ENCODE assay signal across 2 cellular contexts in the genomic region with DNA sequence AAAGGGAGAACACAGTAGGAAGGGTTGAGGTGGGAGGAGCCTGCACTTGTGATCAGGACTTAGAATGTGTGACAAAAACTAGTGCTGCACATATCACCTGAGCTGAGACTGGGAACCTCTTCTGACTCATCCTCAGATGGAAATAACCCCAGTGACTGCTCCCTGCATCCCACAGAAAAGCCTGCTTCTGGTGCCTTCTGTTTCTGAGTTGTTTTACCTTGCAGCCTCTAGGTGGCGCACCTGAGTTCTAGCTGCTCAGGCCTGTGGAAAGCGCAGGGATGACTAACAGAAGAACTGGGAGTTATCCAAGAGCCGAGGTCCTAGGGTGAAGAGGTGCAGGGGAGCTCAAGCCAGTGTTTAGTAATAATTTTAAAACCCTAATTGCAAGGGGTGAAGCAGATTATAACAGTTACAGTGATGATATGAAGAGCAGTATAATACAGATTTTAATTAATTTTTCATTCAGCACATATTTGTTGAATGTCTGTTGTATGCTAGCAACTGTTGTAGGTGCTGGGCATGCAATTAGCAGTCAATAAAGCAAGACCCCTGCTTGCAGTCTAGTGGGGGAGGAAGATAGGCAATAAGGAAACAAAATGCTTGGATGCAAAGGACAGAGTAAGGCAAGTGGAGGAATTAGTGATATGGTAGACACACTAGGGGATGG.
TF ChIP-seq lines count a peak whose summit lies in the region.

No MANE protein-coding gene starts in this region.

TF ChIP-seq in WTC11, 78 proteins besides CTCF, POLR2A, EP300 and RAD21:
- no peak for TF ChIP-seq HMGA2 (CRISPR knock-in tag; IDR thresholded peaks at IDR 0.05)
- no peak for TF ChIP-seq GTF2I (CRISPR knock-in tag; conservative IDR thresholded peaks at IDR 0.05)
- TF ChIP-seq TEAD4 (CRISPR knock-in tag; IDR thresholded peaks at IDR 0.05): no peak
- TF ChIP-seq TP53 (CRISPR knock-in tag; IDR thresholded peaks at IDR 0.05): no peak
- TF ChIP-seq, protein P1, sequence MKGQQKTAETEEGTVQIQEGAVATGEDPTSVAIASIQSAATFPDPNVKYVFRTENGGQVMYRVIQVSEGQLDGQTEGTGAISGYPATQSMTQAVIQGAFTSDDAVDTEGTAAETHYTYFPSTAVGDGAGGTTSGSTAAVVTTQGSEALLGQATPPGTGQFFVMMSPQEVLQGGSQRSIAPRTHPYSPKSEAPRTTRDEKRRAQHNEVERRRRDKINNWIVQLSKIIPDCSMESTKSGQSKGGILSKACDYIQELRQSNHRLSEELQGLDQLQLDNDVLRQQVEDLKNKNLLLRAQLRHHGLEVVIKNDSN (CRISPR knock-in tag; IDR thresholded peaks at IDR 0.05): no peak
- no peak for TF ChIP-seq SMAD3 (CRISPR knock-in tag; IDR thresholded peaks at IDR 0.05; ENCODE audit: borderline replicate concordance)
- TF ChIP-seq ETV6 (CRISPR knock-in tag; IDR thresholded peaks at IDR 0.05): no peak
- no peak for TF ChIP-seq GRHL2 (CRISPR knock-in tag; IDR thresholded peaks at IDR 0.05; ENCODE audit: insufficient replicate concordance, severe bottlenecking)
- TF ChIP-seq NFATC4 (CRISPR knock-in tag; IDR thresholded peaks at IDR 0.05): no peak
- TF ChIP-seq, protein P2, sequence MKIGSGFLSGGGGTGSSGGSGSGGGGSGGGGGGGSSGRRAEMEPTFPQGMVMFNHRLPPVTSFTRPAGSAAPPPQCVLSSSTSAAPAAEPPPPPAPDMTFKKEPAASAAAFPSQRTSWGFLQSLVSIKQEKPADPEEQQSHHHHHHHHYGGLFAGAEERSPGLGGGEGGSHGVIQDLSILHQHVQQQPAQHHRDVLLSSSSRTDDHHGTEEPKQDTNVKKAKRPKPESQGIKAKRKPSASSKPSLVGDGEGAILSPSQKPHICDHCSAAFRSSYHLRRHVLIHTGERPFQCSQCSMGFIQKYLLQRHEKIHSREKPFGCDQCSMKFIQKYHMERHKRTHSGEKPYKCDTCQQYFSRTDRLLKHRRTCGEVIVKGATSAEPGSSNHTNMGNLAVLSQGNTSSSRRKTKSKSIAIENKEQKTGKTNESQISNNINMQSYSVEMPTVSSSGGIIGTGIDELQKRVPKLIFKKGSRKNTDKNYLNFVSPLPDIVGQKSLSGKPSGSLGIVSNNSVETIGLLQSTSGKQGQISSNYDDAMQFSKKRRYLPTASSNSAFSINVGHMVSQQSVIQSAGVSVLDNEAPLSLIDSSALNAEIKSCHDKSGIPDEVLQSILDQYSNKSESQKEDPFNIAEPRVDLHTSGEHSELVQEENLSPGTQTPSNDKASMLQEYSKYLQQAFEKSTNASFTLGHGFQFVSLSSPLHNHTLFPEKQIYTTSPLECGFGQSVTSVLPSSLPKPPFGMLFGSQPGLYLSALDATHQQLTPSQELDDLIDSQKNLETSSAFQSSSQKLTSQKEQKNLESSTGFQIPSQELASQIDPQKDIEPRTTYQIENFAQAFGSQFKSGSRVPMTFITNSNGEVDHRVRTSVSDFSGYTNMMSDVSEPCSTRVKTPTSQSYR (CRISPR knock-in tag; IDR thresholded peaks at IDR 0.05): no peak
- TF ChIP-seq, protein P3, sequence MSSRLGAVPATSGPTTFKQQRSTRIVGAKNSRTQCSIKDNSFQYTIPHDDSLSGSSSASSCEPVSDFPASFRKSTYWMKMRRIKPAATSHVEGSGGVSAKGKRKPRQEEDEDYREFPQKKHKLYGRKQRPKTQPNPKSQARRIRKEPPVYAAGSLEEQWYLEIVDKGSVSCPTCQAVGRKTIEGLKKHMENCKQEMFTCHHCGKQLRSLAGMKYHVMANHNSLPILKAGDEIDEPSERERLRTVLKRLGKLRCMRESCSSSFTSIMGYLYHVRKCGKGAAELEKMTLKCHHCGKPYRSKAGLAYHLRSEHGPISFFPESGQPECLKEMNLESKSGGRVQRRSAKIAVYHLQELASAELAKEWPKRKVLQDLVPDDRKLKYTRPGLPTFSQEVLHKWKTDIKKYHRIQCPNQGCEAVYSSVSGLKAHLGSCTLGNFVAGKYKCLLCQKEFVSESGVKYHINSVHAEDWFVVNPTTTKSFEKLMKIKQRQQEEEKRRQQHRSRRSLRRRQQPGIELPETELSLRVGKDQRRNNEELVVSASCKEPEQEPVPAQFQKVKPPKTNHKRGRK (CRISPR knock-in tag; IDR thresholded peaks at IDR 0.05; ENCODE audit: borderline replicate concordance): no peak
- TF ChIP-seq MXD4 (CRISPR knock-in tag; IDR thresholded peaks at IDR 0.05; ENCODE audit: borderline replicate concordance): no peak
- TF ChIP-seq, protein P4, sequence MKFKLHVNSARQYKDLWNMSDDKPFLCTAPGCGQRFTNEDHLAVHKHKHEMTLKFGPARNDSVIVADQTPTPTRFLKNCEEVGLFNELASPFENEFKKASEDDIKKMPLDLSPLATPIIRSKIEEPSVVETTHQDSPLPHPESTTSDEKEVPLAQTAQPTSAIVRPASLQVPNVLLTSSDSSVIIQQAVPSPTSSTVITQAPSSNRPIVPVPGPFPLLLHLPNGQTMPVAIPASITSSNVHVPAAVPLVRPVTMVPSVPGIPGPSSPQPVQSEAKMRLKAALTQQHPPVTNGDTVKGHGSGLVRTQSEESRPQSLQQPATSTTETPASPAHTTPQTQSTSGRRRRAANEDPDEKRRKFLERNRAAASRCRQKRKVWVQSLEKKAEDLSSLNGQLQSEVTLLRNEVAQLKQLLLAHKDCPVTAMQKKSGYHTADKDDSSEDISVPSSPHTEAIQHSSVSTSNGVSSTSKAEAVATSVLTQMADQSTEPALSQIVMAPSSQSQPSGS (CRISPR knock-in tag; IDR thresholded peaks at IDR 0.05; ENCODE audit: borderline replicate concordance, low read depth): no peak
- TF ChIP-seq, protein P5, sequence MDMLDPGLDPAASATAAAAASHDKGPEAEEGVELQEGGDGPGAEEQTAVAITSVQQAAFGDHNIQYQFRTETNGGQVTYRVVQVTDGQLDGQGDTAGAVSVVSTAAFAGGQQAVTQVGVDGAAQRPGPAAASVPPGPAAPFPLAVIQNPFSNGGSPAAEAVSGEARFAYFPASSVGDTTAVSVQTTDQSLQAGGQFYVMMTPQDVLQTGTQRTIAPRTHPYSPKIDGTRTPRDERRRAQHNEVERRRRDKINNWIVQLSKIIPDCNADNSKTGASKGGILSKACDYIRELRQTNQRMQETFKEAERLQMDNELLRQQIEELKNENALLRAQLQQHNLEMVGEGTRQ (CRISPR knock-in tag; IDR thresholded peaks at IDR 0.05): no peak
- TF ChIP-seq ZNF232 (CRISPR knock-in tag; IDR thresholded peaks at IDR 0.05): no peak
- TF ChIP-seq, protein P6, sequence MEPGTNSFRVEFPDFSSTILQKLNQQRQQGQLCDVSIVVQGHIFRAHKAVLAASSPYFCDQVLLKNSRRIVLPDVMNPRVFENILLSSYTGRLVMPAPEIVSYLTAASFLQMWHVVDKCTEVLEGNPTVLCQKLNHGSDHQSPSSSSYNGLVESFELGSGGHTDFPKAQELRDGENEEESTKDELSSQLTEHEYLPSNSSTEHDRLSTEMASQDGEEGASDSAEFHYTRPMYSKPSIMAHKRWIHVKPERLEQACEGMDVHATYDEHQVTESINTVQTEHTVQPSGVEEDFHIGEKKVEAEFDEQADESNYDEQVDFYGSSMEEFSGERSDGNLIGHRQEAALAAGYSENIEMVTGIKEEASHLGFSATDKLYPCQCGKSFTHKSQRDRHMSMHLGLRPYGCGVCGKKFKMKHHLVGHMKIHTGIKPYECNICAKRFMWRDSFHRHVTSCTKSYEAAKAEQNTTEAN (CRISPR knock-in tag; IDR thresholded peaks at IDR 0.05): no peak
- TF ChIP-seq ZNF396 (CRISPR knock-in tag; IDR thresholded peaks at IDR 0.05; ENCODE audit: borderline replicate concordance): no peak
- TF ChIP-seq TCF7 (CRISPR knock-in tag; IDR thresholded peaks at IDR 0.05; ENCODE audit: low read depth): no peak
- no peak for TF ChIP-seq FOXP1 (CRISPR knock-in tag; IDR thresholded peaks at IDR 0.05; ENCODE audit: borderline replicate concordance)
- no peak for TF ChIP-seq ZNF423 (CRISPR knock-in tag; IDR thresholded peaks at IDR 0.05)

TF ChIP-seq in endothelial cell of umbilical vein, 7 proteins besides CTCF, POLR2A, EP300 and RAD21:
- TF ChIP-seq, protein P7, sequence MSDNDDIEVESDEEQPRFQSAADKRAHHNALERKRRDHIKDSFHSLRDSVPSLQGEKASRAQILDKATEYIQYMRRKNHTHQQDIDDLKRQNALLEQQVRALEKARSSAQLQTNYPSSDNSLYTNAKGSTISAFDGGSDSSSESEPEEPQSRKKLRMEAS (IDR thresholded peaks at IDR 0.05; ENCODE audit: insufficient read depth, insufficient read length): no peak
- TF ChIP-seq GATA2 (IDR thresholded peaks at IDR 0.05; ENCODE audit: insufficient read depth, insufficient read length, low read depth, low read length) (no peak), JUN (IDR thresholded peaks at IDR 0.05; ENCODE audit: borderline replicate concordance, insufficient read depth, insufficient read length, low read depth) (no peak), MYC (IDR thresholded peaks at IDR 0.05; ENCODE audit: low read depth, low read length) (no peak), POLR2AphosphoS5 (IDR thresholded peaks at IDR 0.05; ENCODE audit: insufficient read depth, low read depth, low read length) (no peak), EZH2 (IDR thresholded peaks at IDR 0.05; ENCODE audit: borderline replicate concordance, low read depth, low read length, severe bottlenecking) (no peak), FOS (IDR thresholded peaks at IDR 0.05; ENCODE audit: borderline replicate concordance, insufficient read depth, low read length) (peak; percentile 26)
